16 cellular contexts compared by ENCODE assay signal in the genomic region with DNA sequence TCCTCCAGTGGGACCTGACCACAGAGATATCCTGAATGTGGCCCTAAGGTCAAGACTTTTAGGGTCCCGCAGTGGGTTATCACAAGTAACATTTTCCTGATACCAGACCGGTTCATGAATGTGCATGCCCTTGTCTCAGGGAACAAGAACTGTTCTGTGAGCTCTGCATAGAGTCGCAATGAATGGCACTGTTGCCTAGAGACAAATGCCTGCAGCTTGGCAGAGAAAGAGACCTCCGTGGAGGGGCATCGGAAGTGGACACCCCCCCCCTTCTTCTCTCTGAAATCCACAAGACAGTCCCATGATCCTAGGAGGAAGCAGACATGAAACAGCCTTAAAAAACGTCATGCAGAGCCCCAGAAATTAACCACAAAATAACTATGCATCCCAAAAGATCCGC.
"Had no signal": no experiment of that assay in that cellular context is flagged by ENCODE, and none has a peak within 500 bp of the region (broad histone marks: within the 10 kb centered on the region; RNA-seq: fewer than 3 reads in every experiment).

No MANE protein-coding gene starts in this region.

- DNase-seq: immature natural killer cell; islet precursor cell; left ventricle myocardium inferior; midbrain; naive thymus-derived CD4-positive, alpha-beta T cell; ovary; psoas muscle; right lobe of liver; stimulated activated CD4-positive, alpha-beta T cell treated with anti-CD3 and anti-CD28 coated beads, Interleukin-1b, Interleukin-23, amount 100 ng/mL, for 48 hours; stimulated activated CD4-positive, alpha-beta T cell treated with anti-CD3 and anti-CD28 coated beads, Interleukin-2, amount 100 ng/mL, for 48 hours; stimulated activated CD4-positive, alpha-beta T cell treated with anti-CD3 and anti-CD28 coated beads, Interleukin-4, amount 100 ng/mL, for 4 hours; stimulated activated CD8-positive, alpha-beta memory T cell treated with anti-CD3 and anti-CD28 coated beads, Interleukin-4, amount 100 ng/mL, for 48 hours; stimulated activated naive CD4-positive, alpha-beta T cell treated with Interleukin-2 at 50 U/mL for 16 hours; stimulated activated naive CD8-positive, alpha-beta T cell treated with anti-CD3 and anti-CD28 coated beads, Interleukin-15, amount 100 ng/mL, for 72 hours; transverse colon; upper lobe of left lung had no signal
